ENCODE assay signal across 8 cellular contexts in genomic region chr4:51831133-51831532, GRCh38. TPM values are rescaled to one million over a fixed set of nuclear protein-coding genes. Genes with fewer than 3 reads are reported as not detected.
A peak's percentile ranks its signal among the peaks of the same experiment; 100 is the strongest.
DNase-seq lines count a peak whose midpoint lies in the region; ATAC-seq and TF ChIP-seq lines count a peak whose summit lies in the region.

No MANE protein-coding gene starts in this region.

- in situ Hi-C loops in gastrocnemius medialis (cut with MboI; ENCODE audit: low sequenced_read_pairs in 4 of 4): no loop called here

- no peaks in the 10 kb centered on the region for H3K36me3 Mint-ChIP-seq in activated naive CD8-positive, alpha-beta T cell treated with anti-CD3 and anti-CD28 coated beads for 36 hours

- H3K27me3 ChIP-seq in SJCRH30 (0 out of 2 replicates have a peak, but pooled peaks cover 4% of the 10 kb centered on the region), gastrocnemius medialis (no peaks in the 10 kb centered on the region)

- no peaks in the 10 kb centered on the region for H3K9me3 Mint-ChIP-seq in activated naive CD8-positive, alpha-beta T cell treated with anti-CD3 and anti-CD28 coated beads for 36 hours

- POLR2A ChIA-PET in AG04449 (lab: Yijun Ruan, JAX): no interaction called here

- H3K27ac ChIP-seq in SJCRH30: no peak overlapping the region
- H3K27ac ChIP-seq in gastrocnemius medialis: no peak overlapping the region

- no peak overlapping the region for H3K27ac Mint-ChIP-seq in activated naive CD8-positive, alpha-beta T cell treated with anti-CD3 and anti-CD28 coated beads for 36 hours

- CTCF ChIA-PET in AG04449 (lab: Yijun Ruan, JAX): interaction anchor here (0.6 to 6.6 kb wide), 18 partner anchors 10 to 303 kb away, joined by 3 to 32 read pairs (median 4); partner anchors contain the start of genes DCUN1D4 and LRRC66

- ATAC-seq in GM18498 (IDR thresholded peaks at IDR 0.05; ENCODE audit: unreplicated experiment) (peak; percentile 66), HG03432 (IDR thresholded peaks at IDR 0.05; ENCODE audit: unreplicated experiment) (peak; percentile 84), left cardiac atrium (peak; percentile 71 to 79), gastrocnemius medialis (peak; percentile 69 to 83)

- H3K4me1 ChIP-seq in SJCRH30 (peaks cover 10% of the 10 kb centered on the region), gastrocnemius medialis (no peaks in the 10 kb centered on the region)

- H3K4me1 Mint-ChIP-seq in activated naive CD8-positive, alpha-beta T cell treated with anti-CD3 and anti-CD28 coated beads for 36 hours: peaks cover 1% of the 10 kb centered on the region

- no peak for TF ChIP-seq POLR2A in gastrocnemius medialis (IDR thresholded peaks at IDR 0.05)

- H3K36me3 ChIP-seq in SJCRH30 (no peaks in the 10 kb centered on the region), gastrocnemius medialis (no peaks in the 10 kb centered on the region)

- peaks cover 9% of the 10 kb centered on the region for H3K27me3 Mint-ChIP-seq in activated naive CD8-positive, alpha-beta T cell treated with anti-CD3 and anti-CD28 coated beads for 36 hours

- H3K4me3 ChIP-seq in AG04449 (ENCODE audit: low read depth, low read length) (no peak overlapping the region), SJCRH30 (no peak overlapping the region), gastrocnemius medialis (no peak overlapping the region)

- intact Hi-C loops in left cardiac atrium (cut with DNase I): no loop called here
- intact Hi-C loops in gastrocnemius medialis (cut with DNase I; ENCODE audit: low total_unique reads): loop anchor here (1.0 kb wide), 1 partner anchor 195 kb away; no protein-coding TSS in a partner anchor

- DNase-seq in AG04449 (ENCODE audit: low read depth, low spot score): no peak
- DNase-seq in SJCRH30: peak; percentile 54 to 78
- DNase-seq in activated naive CD8-positive, alpha-beta T cell treated with anti-CD3 and anti-CD28 coated beads for 36 hours: peak; percentile 51
- peak; percentile 67 for DNase-seq in left cardiac atrium
- DNase-seq in gastrocnemius medialis: peak; percentile 34 to 64
- no peak for DNase-seq in GOT3 (lab: John Stamatoyannopoulos, UW)

- no peak overlapping the region for H3K4me3 Mint-ChIP-seq in activated naive CD8-positive, alpha-beta T cell treated with anti-CD3 and anti-CD28 coated beads for 36 hours

- H3K9me3 ChIP-seq in SJCRH30 (replicated peaks) (no peaks in the 10 kb centered on the region), gastrocnemius medialis (no peaks in the 10 kb centered on the region)

- TF ChIP-seq CTCF in AG04449 (IDR thresholded peaks at IDR 0.05; ENCODE audit: insufficient read depth, low read length, missing control alignments) (peak; percentile 76), gastrocnemius medialis (IDR thresholded peaks at IDR 0.05 in 4 of 5, conservative IDR thresholded peaks at IDR 0.05 in 1 of 5) (peak; percentile 57 to 81 (median 71))

RNA-seq across cellular contexts. Expression of gene DCUN1D4, which starts 11.8 kb away (rescaled TPM):
- 59.9 and 66.5 TPM in 2 replicates for total RNA-seq in SJCRH30 (2014; rRNA removed; shearing (Covaris generic))
- 10 to 100 TPM; 39.4 to 42.9 TPM for total RNA-seq in activated naive CD8-positive, alpha-beta T cell treated with anti-CD3 and anti-CD28 coated beads for 36 hours
- total RNA-seq in left cardiac atrium: 10 to 100 TPM; 49.1 to 50.9 TPM
- total RNA-seq in gastrocnemius medialis: 10 to 100 TPM; 13.6 to 23.7 (median 18.4) TPM

Comparison
In these comparisons a context has a peak if more than half of its experiments do, and no peak if none do; other contexts are left out.
1. DNase-seq: peak in SJCRH30 (2 of 2), activated naive CD8-positive, alpha-beta T cell treated with anti-CD3 and anti-CD28 coated beads for 36 hours (single experiment), left cardiac atrium (single experiment) and gastrocnemius medialis (2 of 2); none in AG04449 (single experiment) and GOT3 (single experiment).
2. Peak in every context shown above with its lines, with median percentiles within 50 percentile points of each other: ATAC-seq.